ENCODE assay signal across 1 cellular context in genomic region chr14:70713096-70713875, GRCh38.
TF ChIP-seq lines count a peak whose summit lies in the region.

No MANE protein-coding gene starts in this region.

TF ChIP-seq in A549, 52 proteins besides CTCF, POLR2A, EP300 and RAD21 (continued from another document):
- no peak for TF ChIP-seq E2F6 (IDR thresholded peaks at IDR 0.05; ENCODE audit: borderline replicate concordance, low read depth)
- TF ChIP-seq RFX5 (IDR thresholded peaks at IDR 0.05) = no peak
- no peak for TF ChIP-seq TP53 (CRISPR knock-in tag; IDR thresholded peaks at IDR 0.05)
TF ChIP-seq in A549: peak in this region for 0.
